Comparison of ENCODE assay signal across 8 cellular contexts in genomic region chr2:216109962-216110614, GRCh38. TPM values are rescaled to one million over a fixed set of nuclear protein-coding genes. Genes with fewer than 3 reads are reported as not detected.
DNase-seq lines count a peak whose midpoint lies in the region; ATAC-seq, FAIRE-seq and TF ChIP-seq lines count a peak whose summit lies in the region.

No MANE protein-coding gene starts in this region.

- CTCF ChIA-PET in AG04449 (lab: Yijun Ruan, JAX), result interaction anchor here (0.6 to 7.3 kb wide), 29 partner anchors 10 to 694 kb away, joined by 3 to 64 read pairs (median 4); no protein-coding TSS in a partner anchor

- DNase-seq in AG04449 (ENCODE audit: low read depth, low spot score) (no peak), GM12864 (ENCODE audit: low read depth) (no peak), NCI-H524 treated with DMSO at 0.1 percent for 48 hours (lab: John Stamatoyannopoulos, UW) (peak; percentile 5), bronchial epithelial cell (ENCODE audit: low read depth) (peak; percentile 44), lung microvascular endothelial cell (ENCODE audit: low read depth in 2 of 2) (peak; percentile 64 to 73), vagina (ENCODE audit: extremely low spot score in 2 of 2) (no peak), SHP77 (lab: John Stamatoyannopoulos, UW) (no peak)

- H3K27me3 ChIP-seq in bronchial epithelial cell (ENCODE audit: control insufficient read depth, insufficient read depth, low read length) (no peaks in the 10 kb centered on the region), vagina (no peaks in the 10 kb centered on the region)

- POLR2A ChIA-PET in AG04449 (lab: Yijun Ruan, JAX), result interaction anchor here (0.7 to 2.1 kb wide), 2 partner anchors 18 to 31 kb away, joined by 5 read pairs; no protein-coding TSS in a partner anchor

- no peaks in the 10 kb centered on the region for H3K9me3 ChIP-seq in vagina

- no peak for FAIRE-seq in bronchial epithelial cell (lab: Jason Lieb, UNC)

- H3K27ac ChIP-seq in vagina, result peak overlapping the region; percentile 86

- intact Hi-C loops in vagina (cut with DNase I), result no loop called here

- peaks cover 43% of the 10 kb centered on the region for H3K4me1 ChIP-seq in vagina

- H3K4me3 ChIP-seq in AG04449 (ENCODE audit: low read depth, low read length), result peak overlapping the region; percentile 94
- H3K4me3 ChIP-seq in GM12864 (ENCODE audit: low read depth, low read length), result peak overlapping the region; percentile 64
- H3K4me3 ChIP-seq in bronchial epithelial cell (ENCODE audit: low read depth, low read length), result peak overlapping the region; percentile 89
- peak overlapping the region; percentile 83 to 91 for H3K4me3 ChIP-seq in vagina

- TF ChIP-seq POLR2A in vagina (IDR thresholded peaks at IDR 0.05), result no peak

- H3K36me3 ChIP-seq in bronchial epithelial cell (ENCODE audit: control insufficient read depth, insufficient read depth, low read length) (peaks cover 16% of the 10 kb centered on the region), vagina (peaks cover 0 to 20% of the 10 kb centered on the region in 2 donors)

- ATAC-seq in GM19455 (IDR thresholded peaks at IDR 0.05; ENCODE audit: unreplicated experiment), result no peak

- peak; percentile 3 for TF ChIP-seq CTCF in AG04449 (IDR thresholded peaks at IDR 0.05; ENCODE audit: insufficient read depth, low read length, missing control alignments)
- TF ChIP-seq CTCF in GM12864 (IDR thresholded peaks at IDR 0.05; ENCODE audit: low read depth, low read length, missing control alignments), result peak; percentile 50
- peak; percentile 33 for TF ChIP-seq CTCF in bronchial epithelial cell (IDR thresholded peaks at IDR 0.05; ENCODE audit: insufficient read depth, low read length, severe bottlenecking)
- TF ChIP-seq CTCF in vagina (IDR thresholded peaks at IDR 0.05), result peak in 1 of 3 experiments; percentile 26

RNA-seq across cellular contexts. Expression of gene XRCC5, which starts 0.9 kb away (rescaled TPM):
- total RNA-seq in bronchial epithelial cell (131 and 185 TPM in 2 replicates), lung microvascular endothelial cell (163 and 183 TPM in 2 replicates), vagina (118 TPM)

RNA-seq across cellular contexts. Expression of gene TMEM169, which starts 28.4 kb away (rescaled TPM):
- total RNA-seq in bronchial epithelial cell (0.26 and 0.51 TPM in 2 replicates), lung microvascular endothelial cell (under 0.01 and 0.40 TPM in 2 replicates), vagina (not detected)

RNA-seq across cellular contexts. Expression of gene PECR, which starts 28.5 kb away (rescaled TPM):
- total RNA-seq in bronchial epithelial cell (21.3 and 57.5 TPM in 2 replicates), lung microvascular endothelial cell (6.5 and 10.9 TPM in 2 replicates), vagina (13.0 TPM)

Comparison
In these comparisons a context has a peak if more than half of its experiments do, and no peak if none do; other contexts are left out.
1. DNase-seq: peak in NCI-H524 treated with DMSO at 0.1 percent for 48 hours (single experiment), bronchial epithelial cell (single experiment) and lung microvascular endothelial cell (2 of 2); none in AG04449 (single experiment), GM12864 (single experiment), vagina (0 of 2) and SHP77 (0 of 2).
2. Peak in every context shown above with its lines, with median percentiles within 50 percentile points of each other: H3K4me3 ChIP-seq.